In genomic region chr21:10547868-10548267, GRCh38 we compare ENCODE assay signal across 2 cellular contexts. TPM values are rescaled to one million over a fixed set of nuclear protein-coding genes. Genes with fewer than 3 reads are reported as not detected.
"Had no signal": no experiment of that assay in that cellular context is flagged by ENCODE, and none has a peak within 500 bp of the region (broad histone marks: within the 10 kb centered on the region; RNA-seq: fewer than 3 reads in every experiment).

No MANE protein-coding gene starts in this region.

RNA-seq across cellular contexts. Expression of gene TPTE, which starts 26.5 kb away (rescaled TPM):
- total RNA-seq: G401, GM12878 had no signal
